13 cellular contexts compared by ENCODE assay signal in the genomic region with DNA sequence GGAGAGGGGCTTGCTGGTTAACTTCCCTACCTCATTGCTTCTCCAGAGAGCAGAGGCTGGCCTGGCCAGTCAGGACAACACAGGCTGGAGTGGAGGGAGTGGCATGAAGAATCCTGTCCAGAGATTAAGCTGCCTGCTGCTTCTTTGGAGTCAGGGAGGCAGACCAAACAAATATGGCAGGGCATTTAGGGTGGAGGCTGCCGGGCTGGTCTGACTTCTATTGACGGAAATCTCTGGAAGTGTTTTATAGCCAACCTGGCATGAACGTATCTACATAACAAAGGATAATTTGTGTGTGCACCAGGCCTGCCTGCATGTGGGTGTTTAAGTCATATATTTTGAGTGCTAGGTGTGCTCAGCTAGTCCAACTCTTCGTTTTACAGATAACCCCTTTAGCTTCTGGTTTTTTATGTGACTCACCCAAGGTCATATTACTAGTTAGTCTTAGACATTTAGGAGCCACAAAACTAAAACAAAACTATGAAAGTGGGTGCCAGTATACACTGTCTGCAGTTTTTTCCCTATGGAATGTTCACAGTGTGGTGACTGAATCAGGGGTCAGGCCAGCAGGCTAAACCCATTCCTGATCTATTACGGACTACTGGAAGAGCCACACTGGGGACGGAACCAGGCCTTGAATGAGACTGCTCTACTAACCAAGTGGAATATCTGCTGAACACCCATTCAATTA. TPM values are rescaled to one million over a fixed set of nuclear protein-coding genes. Genes with fewer than 3 reads are reported as not detected.
DNase-seq lines count a peak whose midpoint lies in the region; ATAC-seq and TF ChIP-seq lines count a peak whose summit lies in the region.
"Had no signal": no experiment of that assay in that cellular context is flagged by ENCODE, and none has a peak within 500 bp of the region (broad histone marks: within the 10 kb centered on the region; RNA-seq: fewer than 3 reads in every experiment).

No MANE protein-coding gene starts in this region.

- no peaks in the 10 kb centered on the region for H3K27me3 ChIP-seq in suprapubic skin

- no peak for TF ChIP-seq CTCF in foreskin fibroblast (IDR thresholded peaks at IDR 0.05; ENCODE audit: low read depth, low read length)
- no peak for TF ChIP-seq CTCF in suprapubic skin (IDR thresholded peaks at IDR 0.05)

- peak; percentile 27 for ATAC-seq in activated CD4-positive, alpha-beta T cell treated with anti-CD3 and anti-CD28 coated beads for 36 hours
- ATAC-seq in activated T-helper 17 cell treated with anti-CD3 and anti-CD28 coated beads, Interleukin-2, amount 50 U/mL, for 72 hours (replicated peaks): peak; percentile 55

- H3K27ac ChIP-seq in suprapubic skin: peak overlapping the region; percentile 3
- H3K27ac ChIP-seq: left ventricle myocardium inferior had no signal

- H3K4me3 ChIP-seq in foreskin fibroblast (ENCODE audit: low read depth in 1 of 2, low read length in 2 of 2): no peak overlapping the region
- H3K4me3 ChIP-seq in suprapubic skin: no peak overlapping the region
- H3K4me3 ChIP-seq: left ventricle myocardium inferior had no signal

- peaks cover 59% of the 10 kb centered on the region for H3K4me1 Mint-ChIP-seq in activated CD4-positive, alpha-beta T cell treated with anti-CD3 and anti-CD28 coated beads for 36 hours
- H3K4me1 Mint-ChIP-seq in activated T-helper 17 cell treated with anti-CD3 and anti-CD28 coated beads, Interleukin-2, amount 50 U/mL, for 72 hours: peaks cover 40% of the 10 kb centered on the region
- peaks cover 69% of the 10 kb centered on the region for H3K4me1 Mint-ChIP-seq in activated T-helper 1 cell treated with anti-CD3 and anti-CD28 coated beads, Interleukin-12 subunit alpha, Interleukin-12 subunit beta, Interleukin-2, Interleukin-4 antibody, amounts not matched to agents 30 ng/mL and 10 ng/mL and 1 ng/mL, durations not matched to agents 14 hours and 24 hours and 36 hours (ENCODE audit: low read depth)

- no peak overlapping the region for H3K4me3 Mint-ChIP-seq in activated CD4-positive, alpha-beta T cell treated with anti-CD3 and anti-CD28 coated beads for 36 hours
- peak overlapping the region; percentile 43 for H3K4me3 Mint-ChIP-seq in activated T-helper 17 cell treated with anti-CD3 and anti-CD28 coated beads, Interleukin-2, amount 50 U/mL, for 72 hours
- no peak overlapping the region for H3K4me3 Mint-ChIP-seq in activated T-helper 1 cell treated with anti-CD3 and anti-CD28 coated beads, Interleukin-12 subunit alpha, Interleukin-12 subunit beta, Interleukin-2, Interleukin-4 antibody, amounts not matched to agents 30 ng/mL and 10 ng/mL and 1 ng/mL, durations not matched to agents 14 hours and 24 hours and 36 hours
- H3K4me3 Mint-ChIP-seq: activated CD4-positive, alpha-beta T cell treated with anti-CD3 and anti-CD28 coated beads, Interleukin-2, amount 10 ng/mL, durations not matched to agents 24 days and 14 days had no signal

- 70% methylated on average over 6 of the region's 6 CpGs for WGBS in suprapubic skin

- no peak for TF ChIP-seq EP300 in suprapubic skin (IDR thresholded peaks at IDR 0.05)

- H3K9me3 Mint-ChIP-seq in activated CD4-positive, alpha-beta T cell treated with anti-CD3 and anti-CD28 coated beads for 36 hours (ENCODE audit: low read depth): no peaks in the 10 kb centered on the region
- no peaks in the 10 kb centered on the region for H3K9me3 Mint-ChIP-seq in activated T-helper 17 cell treated with anti-CD3 and anti-CD28 coated beads, Interleukin-2, amount 50 U/mL, for 72 hours
- no peaks in the 10 kb centered on the region for H3K9me3 Mint-ChIP-seq in activated T-helper 1 cell treated with anti-CD3 and anti-CD28 coated beads, Interleukin-12 subunit alpha, Interleukin-12 subunit beta, Interleukin-2, Interleukin-4 antibody, amounts not matched to agents 30 ng/mL and 10 ng/mL and 1 ng/mL, durations not matched to agents 14 hours and 24 hours and 36 hours
- H3K9me3 Mint-ChIP-seq: activated CD4-positive, alpha-beta T cell treated with anti-CD3 and anti-CD28 coated beads, Interleukin-2, amount 10 ng/mL, durations not matched to agents 24 days and 14 days had no signal

- H3K27ac Mint-ChIP-seq in activated CD4-positive, alpha-beta T cell treated with anti-CD3 and anti-CD28 coated beads for 36 hours: no peak overlapping the region
- H3K27ac Mint-ChIP-seq in activated T-helper 17 cell treated with anti-CD3 and anti-CD28 coated beads, Interleukin-2, amount 50 U/mL, for 72 hours: peak overlapping the region; percentile 68
- H3K27ac Mint-ChIP-seq in activated T-helper 1 cell treated with anti-CD3 and anti-CD28 coated beads, Interleukin-12 subunit alpha, Interleukin-12 subunit beta, Interleukin-2, Interleukin-4 antibody, amounts not matched to agents 30 ng/mL and 10 ng/mL and 1 ng/mL, durations not matched to agents 14 hours and 24 hours and 36 hours: no peak overlapping the region
- H3K27ac Mint-ChIP-seq: activated CD4-positive, alpha-beta T cell treated with anti-CD3 and anti-CD28 coated beads, Interleukin-2, amount 10 ng/mL, durations not matched to agents 24 days and 14 days had no signal

- no peaks in the 10 kb centered on the region for H3K27me3 Mint-ChIP-seq in activated CD4-positive, alpha-beta T cell treated with anti-CD3 and anti-CD28 coated beads for 36 hours
- H3K27me3 Mint-ChIP-seq in activated T-helper 17 cell treated with anti-CD3 and anti-CD28 coated beads, Interleukin-2, amount 50 U/mL, for 72 hours: no peaks in the 10 kb centered on the region
- H3K27me3 Mint-ChIP-seq in activated T-helper 1 cell treated with anti-CD3 and anti-CD28 coated beads, Interleukin-12 subunit alpha, Interleukin-12 subunit beta, Interleukin-2, Interleukin-4 antibody, amounts not matched to agents 30 ng/mL and 10 ng/mL and 1 ng/mL, durations not matched to agents 14 hours and 24 hours and 36 hours (ENCODE audit: insufficient read depth): no peaks in the 10 kb centered on the region
- H3K27me3 Mint-ChIP-seq: activated CD4-positive, alpha-beta T cell treated with anti-CD3 and anti-CD28 coated beads, Interleukin-2, amount 10 ng/mL, durations not matched to agents 24 days and 14 days had no signal

- DNase-seq in activated CD4-positive, alpha-beta T cell treated with anti-CD3 and anti-CD28 coated beads for 36 hours: no peak
- no peak for DNase-seq in activated CD4-positive, alpha-beta T cell treated with anti-CD3 and anti-CD28 coated beads for 48 hours
- peak; percentile 87 to 88 for DNase-seq in foreskin fibroblast
- no peak for DNase-seq in suprapubic skin (ENCODE audit: low spot score in 2 of 2)
- DNase-seq in activated gamma-delta T cell treated with Interleukin-2 at 50 U/mL for 16 hours: no peak
- no peak for DNase-seq in NCI-H2227 treated with DMSO at 0.1 percent for 48 hours (lab: John Stamatoyannopoulos, UW)
- no peak for DNase-seq in activated T-helper 1 cell treated with anti-CD3 and anti-CD28 coated beads, Interleukin-12 subunit alpha, Interleukin-12 subunit beta, Interleukin-2, Interleukin-4 antibody, amounts not matched to agents 30 ng/mL and 10 ng/mL and 1 ng/mL, durations not matched to agents 14 hours and 24 hours and 36 hours (ENCODE audit: low spot score)
- DNase-seq: 8988T; activated CD4-positive, alpha-beta T cell treated with anti-CD3 and anti-CD28 coated beads, Interleukin-2, amount 10 ng/mL, durations not matched to agents 24 days and 14 days; H7; left ventricle myocardium inferior; NCI-H524 treated with DMSO at 0.1 percent for 48 hours had no signal

- CTCF ChIA-PET in activated CD4-positive, alpha-beta T cell treated with anti-CD3 and anti-CD28 coated beads for 36 hours (lab: Charles Lee): interaction anchor here (0.9 to 1.7 kb wide), 6 partner anchors 12 to 123 kb away, joined by 3 to 4 read pairs (median 4); no protein-coding TSS in a partner anchor

- H3K36me3 Mint-ChIP-seq in activated CD4-positive, alpha-beta T cell treated with anti-CD3 and anti-CD28 coated beads for 36 hours (ENCODE audit: low read depth): peaks cover 23% of the 10 kb centered on the region
- H3K36me3 Mint-ChIP-seq in activated T-helper 17 cell treated with anti-CD3 and anti-CD28 coated beads, Interleukin-2, amount 50 U/mL, for 72 hours (ENCODE audit: low read depth): peaks cover 59% of the 10 kb centered on the region
- H3K36me3 Mint-ChIP-seq in activated T-helper 1 cell treated with anti-CD3 and anti-CD28 coated beads, Interleukin-12 subunit alpha, Interleukin-12 subunit beta, Interleukin-2, Interleukin-4 antibody, amounts not matched to agents 30 ng/mL and 10 ng/mL and 1 ng/mL, durations not matched to agents 14 hours and 24 hours and 36 hours (ENCODE audit: low read depth): peaks cover 35% of the 10 kb centered on the region

- POLR2A ChIA-PET in activated CD4-positive, alpha-beta T cell treated with anti-CD3 and anti-CD28 coated beads for 36 hours (lab: Charles Lee): no interaction called here

- no peak for TF ChIP-seq POLR2A in suprapubic skin (IDR thresholded peaks at IDR 0.05)

- intact Hi-C loops in activated CD4-positive, alpha-beta T cell treated with anti-CD3 and anti-CD28 coated beads for 36 hours (cut with DNase I, micrococcal nuclease): loop anchor here in 1 of 2 experiments (10.0 kb wide), 1 partner anchor 1976 kb away; the partner anchor contains the start of gene ESCO1
- intact Hi-C loops in activated T-helper 1 cell treated with anti-CD3 and anti-CD28 coated beads, Interleukin-12 subunit alpha, Interleukin-12 subunit beta, Interleukin-2, Interleukin-4 antibody, amounts not matched to agents 30 ng/mL and 10 ng/mL and 1 ng/mL, durations not matched to agents 14 hours and 24 hours and 36 hours (cut with micrococcal nuclease): loop anchor here (10.0 kb wide), 2 partner anchors 346 to 446 kb away; partner anchors contain the start of gene CABLES1

- peaks cover 50% of the 10 kb centered on the region for H3K4me1 ChIP-seq in suprapubic skin

- H3K9me3 ChIP-seq in suprapubic skin: no peaks in the 10 kb centered on the region
- H3K9me3 ChIP-seq: left ventricle myocardium inferior had no signal

- H3K36me3 ChIP-seq in suprapubic skin: peaks cover 9% of the 10 kb centered on the region

RNA-seq across cellular contexts. Expression of gene NPC1, which starts 5.5 kb away (rescaled TPM):
- 10 to 100 TPM; 21.6 to 29.2 TPM for total RNA-seq in activated CD4-positive, alpha-beta T cell treated with anti-CD3 and anti-CD28 coated beads for 36 hours
- total RNA-seq in activated T-helper 17 cell treated with anti-CD3 and anti-CD28 coated beads, Interleukin-2, amount 50 U/mL, for 72 hours: 10 to 100 TPM; 39.6 to 49.3 TPM
- total RNA-seq in suprapubic skin: 100 to 1,000 TPM in 1 of 4 donors, 10 to 100 TPM in 3; 73.5 to 132 (median 90.3) TPM
- 30.1 and 30.2 TPM in 2 replicates for total RNA-seq in activated T-helper 1 cell treated with anti-CD3 and anti-CD28 coated beads, Interleukin-12 subunit alpha, Interleukin-12 subunit beta, Interleukin-2, Interleukin-4 antibody, amounts not matched to agents 30 ng/mL and 10 ng/mL and 1 ng/mL, durations not matched to agents 14 hours and 24 hours and 36 hours

Comparison
In these comparisons a context has a peak if more than half of its experiments do, and no peak if none do; other contexts are left out.
1. DNase-seq: peak in foreskin fibroblast (2 of 2); none in activated CD4-positive, alpha-beta T cell treated with anti-CD3 and anti-CD28 coated beads for 36 hours (single experiment), activated CD4-positive, alpha-beta T cell treated with anti-CD3 and anti-CD28 coated beads for 48 hours (single experiment), suprapubic skin (0 of 2), activated gamma-delta T cell treated with Interleukin-2 at 50 U/mL for 16 hours (single experiment), NCI-H2227 treated with DMSO at 0.1 percent for 48 hours (single experiment) and activated T-helper 1 cell treated with anti-CD3 and anti-CD28 coated beads, Interleukin-12 subunit alpha, Interleukin-12 subunit beta, Interleukin-2, Interleukin-4 antibody, amounts not matched to agents 30 ng/mL and 10 ng/mL and 1 ng/mL, durations not matched to agents 14 hours and 24 hours and 36 hours (single experiment).